11 cellular contexts compared by ENCODE assay signal in the genomic region with DNA sequence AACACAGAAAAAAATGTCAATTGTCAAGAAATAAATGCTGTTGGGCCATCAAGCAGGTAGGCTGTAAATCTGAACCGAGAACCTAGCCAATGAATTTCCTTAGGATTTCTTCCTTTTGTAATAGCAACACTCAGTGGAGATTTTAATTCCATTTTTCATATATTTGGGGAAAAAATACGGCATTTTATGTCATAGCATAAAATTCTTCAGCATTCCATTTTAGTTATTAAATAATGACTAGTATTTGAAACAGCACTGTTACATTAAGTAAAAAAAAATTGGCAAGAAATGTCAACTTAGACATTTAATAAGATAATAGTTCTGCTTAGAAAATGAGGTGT. TPM values are rescaled to one million over a fixed set of nuclear protein-coding genes. Genes with fewer than 3 reads are reported as not detected.
A peak's percentile ranks its signal among the peaks of the same experiment; 100 is the strongest.
DNase-seq lines count a peak whose midpoint lies in the region; ATAC-seq and TF ChIP-seq lines count a peak whose summit lies in the region.
"Had no signal": no experiment of that assay in that cellular context is flagged by ENCODE, and none has a peak within 500 bp of the region (broad histone marks: within the 10 kb centered on the region; RNA-seq: fewer than 3 reads in every experiment).

No MANE protein-coding gene starts in this region.

- no peaks in the 10 kb centered on the region for H3K36me3 ChIP-seq in right atrium auricular region
- H3K36me3 ChIP-seq in ascending aorta = no peaks in the 10 kb centered on the region
- H3K36me3 ChIP-seq in mesodermal cell (ENCODE audit: control insufficient read depth, insufficient read depth, low read length) = no peaks in the 10 kb centered on the region
- no peaks in the 10 kb centered on the region for H3K36me3 ChIP-seq in vagina

- no peaks in the 10 kb centered on the region for H3K9me3 ChIP-seq in right atrium auricular region
- no peaks in the 10 kb centered on the region for H3K9me3 ChIP-seq in ascending aorta
- H3K9me3 ChIP-seq in mesodermal cell (ENCODE audit: control insufficient read depth, low read length) = no peaks in the 10 kb centered on the region
- H3K9me3 ChIP-seq in vagina = no peaks in the 10 kb centered on the region

- no peak overlapping the region for H3K4me3 ChIP-seq in right atrium auricular region
- peak overlapping the region; percentile 12 to 20 for H3K4me3 ChIP-seq in ascending aorta
- no peak overlapping the region for H3K4me3 ChIP-seq in mesodermal cell (ENCODE audit: extremely low read depth, insufficient read depth, low read length, poor library complexity, severe bottlenecking)
- H3K4me3 ChIP-seq in vagina = no peak overlapping the region

- no peak for TF ChIP-seq CTCF in right atrium auricular region (IDR thresholded peaks at IDR 0.05)
- no peak for TF ChIP-seq CTCF in ascending aorta (IDR thresholded peaks at IDR 0.05)
- no peak for TF ChIP-seq CTCF in vagina (IDR thresholded peaks at IDR 0.05)

- H3K27me3 ChIP-seq in right atrium auricular region (no peaks in the 10 kb centered on the region), ascending aorta (no peaks in the 10 kb centered on the region), vagina (no peaks in the 10 kb centered on the region)

- H3K27ac ChIP-seq in right atrium auricular region (peak overlapping the region; percentile 63 to 83), ascending aorta (peak overlapping the region; percentile 89 to 93), mesodermal cell (ENCODE audit: low read depth, low read length, severe bottlenecking) (peak overlapping the region; percentile 97), vagina (peak overlapping the region; percentile 80)
- H3K27ac ChIP-seq: C4-2B had no signal

- intact Hi-C loops in cardiac septum (cut with DNase I) = no loop called here
- intact Hi-C loops in ascending aorta (cut with DNase I) = loop anchor here (2.0 to 5.0 kb wide), 3 partner anchors 13 to 63 kb away; partner anchors contain the start of genes TRDMT1 and VIM
- intact Hi-C loops in vagina (cut with DNase I) = no loop called here

- H3K4me1 ChIP-seq in right atrium auricular region (peaks cover 0 to 16% of the 10 kb centered on the region in 2 donors), ascending aorta (peaks cover 6 to 49% of the 10 kb centered on the region in 2 donors), mesodermal cell (ENCODE audit: control insufficient read depth, insufficient read depth, low read length, poor library complexity, severe bottlenecking) (peaks cover 41% of the 10 kb centered on the region), vagina (peaks cover 29% of the 10 kb centered on the region)

- TF ChIP-seq POLR2A in vagina (IDR thresholded peaks at IDR 0.05) = no peak

- no CpG with 5 or more reads among the region's 2 CpGs for WGBS in mesodermal cell (ENCODE audit: insufficient coverage in 2 of 2), 2 experiments

- DNase-seq in right atrium auricular region (ENCODE audit: low spot score) (no peak), cardiac septum (ENCODE audit: low spot score) (no peak), ascending aorta (ENCODE audit: low spot score in 2 of 2) (no peak), vagina (ENCODE audit: extremely low spot score in 2 of 2) (no peak)
- DNase-seq in stimulated activated naive CD4-positive, alpha-beta T cell treated with Interleukin-2 at 50 U/mL for 16 hours (lab: John Stamatoyannopoulos, UW) = no peak
- DNase-seq: activated gamma-delta T cell treated with Interleukin-2 at 50 U/mL for 16 hours, T-helper 9 cell had no signal

- ATAC-seq in HG03135 (IDR thresholded peaks at IDR 0.05; ENCODE audit: unreplicated experiment) = no peak
- ATAC-seq in HG03469 (IDR thresholded peaks at IDR 0.05; ENCODE audit: unreplicated experiment) = no peak

RNA-seq across cellular contexts. Expression of gene VIM, which starts 12.3 kb away (rescaled TPM):
- 1,000 to 10,000 TPM; 1,022 to 1,600 TPM for total RNA-seq in right atrium auricular region
- 368 TPM for total RNA-seq in cardiac septum
- total RNA-seq in ascending aorta = 6,230 TPM
- 9,893 TPM for polyA plus RNA-seq in mesodermal cell (2013, experiment 1 of 2)
- 9,295 TPM for polyA plus RNA-seq in mesodermal cell (2013, experiment 2 of 2)
- 2,692 TPM for total RNA-seq in vagina

RNA-seq across cellular contexts. Expression of gene TRDMT1, which starts 14.3 kb away (rescaled TPM):
- total RNA-seq in right atrium auricular region (1 to 10 TPM; 3.8 to 5.0 TPM), cardiac septum (4.2 TPM), ascending aorta (5.7 TPM), vagina (6.1 TPM)
- 7.9 TPM for polyA plus RNA-seq in mesodermal cell (2013, experiment 1 of 2)
- 6.1 TPM for polyA plus RNA-seq in mesodermal cell (2013, experiment 2 of 2)

Comparison
In these comparisons a context has a peak if more than half of its experiments do, and no peak if none do; other contexts are left out.
1. H3K4me3 ChIP-seq: peak in ascending aorta (2 of 2); none in right atrium auricular region (0 of 2), mesodermal cell (single experiment) and vagina (0 of 2).
2. Peak in every context shown above with its lines, with median percentiles within 50 percentile points of each other: H3K27ac ChIP-seq.